Comparison of ENCODE assay signal across 2 cellular contexts in genomic region chr1:2230781-2231666, GRCh38.
TF ChIP-seq lines count a peak whose summit lies in the region.

No MANE protein-coding gene starts in this region.

TF ChIP-seq in IMR-90, 13 proteins besides CTCF, POLR2A, EP300 and RAD21 (continued from another document):
- no peak for TF ChIP-seq FOS (IDR thresholded peaks at IDR 0.05; ENCODE audit: low read depth, low read length)
- no peak for TF ChIP-seq CHD1 (IDR thresholded peaks at IDR 0.05; ENCODE audit: low read depth, low read length)
- TF ChIP-seq ELK1 (IDR thresholded peaks at IDR 0.05; ENCODE audit: borderline replicate concordance, low read depth, low read length): no peak
- no peak for TF ChIP-seq CEBPB (IDR thresholded peaks at IDR 0.05; ENCODE audit: low read depth, low read length)
- TF ChIP-seq USF2 (IDR thresholded peaks at IDR 0.05; ENCODE audit: low read depth, low read length): no peak

TF ChIP-seq in neural cell, 6 proteins besides CTCF, POLR2A, EP300 and RAD21:
- TF ChIP-seq REST (IDR thresholded peaks at IDR 0.05; ENCODE audit: borderline replicate concordance) (no peak), MXI1 (conservative IDR thresholded peaks at IDR 0.05; ENCODE audit: poor library complexity, severe bottlenecking) (peak; percentile 45)
TF ChIP-seq in neural cell: peak in this region for 1.
